ENCODE assay signal across 26 cellular contexts in the genomic region with DNA sequence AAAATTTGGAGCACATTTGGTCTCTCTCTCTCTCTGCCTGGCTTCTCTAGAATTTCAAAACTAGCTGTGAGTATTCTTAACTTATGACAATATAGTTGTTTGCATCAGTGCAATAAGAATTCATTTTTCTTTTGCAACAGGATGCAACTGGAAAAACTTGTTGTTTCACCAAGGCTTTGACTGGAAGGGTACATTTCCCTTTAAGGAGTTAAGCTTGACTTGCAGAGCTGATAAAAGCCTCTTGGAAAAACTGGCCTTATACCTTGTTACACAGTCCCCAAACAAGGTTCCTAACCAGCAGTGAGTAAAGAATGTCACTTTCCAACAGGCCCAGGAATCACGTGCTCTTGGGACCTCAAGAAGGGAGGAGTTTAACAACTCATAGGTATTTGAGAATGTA.
"Had no signal": no experiment of that assay in that cellular context is flagged by ENCODE, and none has a peak within 500 bp of the region (broad histone marks: within the 10 kb centered on the region; RNA-seq: fewer than 3 reads in every experiment).

No MANE protein-coding gene starts in this region.

- H3K36me3 ChIP-seq: colonic mucosa, esophagus squamous epithelium, gastrocnemius medialis had no signal

- H3K27ac ChIP-seq: colonic mucosa, coronary artery, dorsolateral prefrontal cortex, epithelial cell of prostate, esophagus muscularis mucosa, esophagus squamous epithelium, foreskin keratinocyte, gastrocnemius medialis, gastroesophageal sphincter, heart left ventricle, heart right ventricle had no signal

- H3K27me3 ChIP-seq: colonic mucosa, dorsolateral prefrontal cortex, esophagus muscularis mucosa, esophagus squamous epithelium, foreskin keratinocyte, gastrocnemius medialis, gastroesophageal sphincter, heart left ventricle, heart right ventricle had no signal

- H3K4me1 ChIP-seq: colonic mucosa, esophagus muscularis mucosa, esophagus squamous epithelium, foreskin keratinocyte, gastrocnemius medialis, gastroesophageal sphincter, heart left ventricle, heart right ventricle had no signal

- ATAC-seq: effector memory CD8-positive, alpha-beta T cell; esophagus mucosa; foreskin keratinocyte; gastrocnemius medialis; gastroesophageal sphincter; heart left ventricle; heart right ventricle had no signal

- FAIRE-seq: colon, endometrium, endothelial cell of umbilical vein had no signal

- H3K4me3 ChIP-seq: colonic mucosa, coronary artery, dorsolateral prefrontal cortex, esophagus muscularis mucosa, esophagus squamous epithelium, gastrocnemius medialis, gastroesophageal sphincter, heart left ventricle, heart right ventricle had no signal

- DNase-seq: colonic mucosa; cortex of kidney; dermis blood vessel endothelial cell; dorsolateral prefrontal cortex; effector CD4-positive, alpha-beta T cell; effector CD8-positive, alpha-beta T cell; effector memory CD4-positive, alpha-beta T cell; effector memory CD8-positive, alpha-beta T cell; endodermal cell; erythroblast; esophagus squamous epithelium; foreskin keratinocyte; foreskin melanocyte; gastrocnemius medialis; glutamatergic neuron; head of caudate nucleus; heart left ventricle; heart right ventricle had no signal
